Comparison of ENCODE assay signal across 17 cellular contexts in the genomic region with DNA sequence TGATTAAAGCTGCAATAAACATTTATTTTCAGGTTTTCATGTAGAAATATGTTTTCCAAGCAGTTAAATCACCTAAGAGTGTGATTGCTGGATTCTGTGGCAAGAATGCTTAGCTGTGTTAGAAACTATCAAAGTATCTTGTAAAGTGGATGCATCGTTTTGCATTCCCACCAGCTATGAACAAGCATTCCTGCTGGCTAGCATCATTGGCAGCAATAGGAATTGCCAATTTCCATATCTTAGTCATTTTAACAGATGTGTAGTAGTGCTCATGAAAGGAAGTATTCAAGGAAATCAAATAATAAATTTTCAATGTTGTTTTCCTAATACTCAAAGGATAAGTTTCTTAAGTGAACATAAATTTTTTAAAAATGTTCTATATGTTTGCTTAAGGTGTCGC.
DNase-seq lines count a peak whose midpoint lies in the region; ATAC-seq and TF ChIP-seq lines count a peak whose summit lies in the region.
"Had no signal": no experiment of that assay in that cellular context is flagged by ENCODE, and none has a peak within 500 bp of the region (broad histone marks: within the 10 kb centered on the region; RNA-seq: fewer than 3 reads in every experiment).

No MANE protein-coding gene starts in this region.

- no peak for TF ChIP-seq CTCF in choroid plexus epithelial cell (conservative IDR thresholded peaks at IDR 0.05; ENCODE audit: low read depth, low read length)

- no peak overlapping the region for H3K4me3 ChIP-seq in choroid plexus epithelial cell (ENCODE audit: low read depth, low read length)
- H3K4me3 ChIP-seq: prostate gland, testis had no signal

- DNase-seq in EH (ENCODE audit: low read depth) (peak; percentile 83), NCI-H1048 (lab: John Stamatoyannopoulos, UW) (peak; percentile 60), choroid plexus epithelial cell (ENCODE audit: low read depth) (peak; percentile 71), kidney tubule cell (ENCODE audit: low spot score) (peak; percentile 1), NCI-H1694 (lab: John Stamatoyannopoulos, UW) (no peak), cerebellar cortex (ENCODE audit: low spot score) (no peak), SW480 (ENCODE audit: low spot score) (no peak)
- DNase-seq: activated CD8-positive, alpha-beta memory T cell treated with anti-CD3 and anti-CD28 coated beads for 24 hours; activated naive CD8-positive, alpha-beta T cell treated with anti-CD3 and anti-CD28 coated beads, Interleukin-2, amount 50 U/mL, for 24 hours; GF-D8; NCI-H1930; nephron progenitor cell; SIG-M5; testis had no signal

- no peak for ATAC-seq in HG03432 (IDR thresholded peaks at IDR 0.05; ENCODE audit: unreplicated experiment)
- ATAC-seq: activated CD4-positive, CD25-positive, alpha-beta regulatory T cell treated with anti-CD3 and anti-CD28 coated beads, Interleukin-2, amount 50 U/mL, for 24 hours; activated naive CD8-positive, alpha-beta T cell treated with anti-CD3 and anti-CD28 coated beads, Interleukin-2, amount 50 U/mL, for 24 hours had no signal

Comparison
In these comparisons a context has a peak if more than half of its experiments do, and no peak if none do; other contexts are left out.
1. DNase-seq: peak in EH (single experiment), NCI-H1048 (single experiment), choroid plexus epithelial cell (single experiment) and kidney tubule cell (single experiment); none in NCI-H1694 (single experiment), cerebellar cortex (single experiment) and SW480 (single experiment).